In the genomic region with DNA sequence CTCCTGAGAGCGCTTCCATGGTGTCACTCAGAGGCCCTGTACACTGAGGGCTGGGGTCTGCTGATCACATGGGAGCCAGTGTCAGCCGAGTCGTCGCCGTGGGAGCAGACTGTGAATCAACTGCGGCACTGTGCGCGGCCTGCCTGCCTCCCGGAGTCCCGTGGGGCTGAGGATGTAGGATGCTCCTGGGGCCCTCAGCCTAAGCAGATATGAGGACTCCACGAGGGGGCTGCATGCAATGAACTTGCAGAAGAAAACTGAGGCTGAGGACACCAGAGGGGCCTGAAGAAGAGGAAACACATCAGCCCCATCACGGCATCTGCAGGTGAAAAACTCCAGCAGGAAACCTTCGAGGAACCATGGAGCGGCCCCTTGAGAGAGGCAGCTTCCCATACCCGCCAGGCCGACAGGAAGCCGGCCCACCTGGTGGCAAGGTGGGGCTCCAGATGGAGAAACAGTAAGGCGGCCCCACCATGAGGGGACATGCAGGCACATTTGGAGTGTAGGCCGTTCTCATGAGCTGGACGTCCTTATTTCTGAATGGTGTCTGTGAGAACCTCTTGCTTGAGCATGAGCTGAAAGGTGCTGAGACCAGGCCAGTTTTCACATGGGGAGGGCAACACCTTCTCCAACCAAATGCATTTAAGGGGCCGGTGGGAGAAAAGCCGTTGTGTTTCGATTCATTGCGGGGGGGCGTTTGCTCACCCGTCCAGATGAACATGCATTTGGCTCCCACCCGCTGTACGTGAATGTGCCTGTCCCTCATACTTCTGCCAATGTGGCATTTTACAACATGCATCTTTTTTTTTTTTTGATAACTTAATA, we compare ENCODE assay signal across 1 cellular context.
TF ChIP-seq lines count a peak whose summit lies in the region.

No MANE protein-coding gene starts in this region.

TF ChIP-seq in HepG2, 621 proteins besides CTCF, POLR2A, EP300 and RAD21 (continued from another document):
- TF ChIP-seq, protein P1, sequence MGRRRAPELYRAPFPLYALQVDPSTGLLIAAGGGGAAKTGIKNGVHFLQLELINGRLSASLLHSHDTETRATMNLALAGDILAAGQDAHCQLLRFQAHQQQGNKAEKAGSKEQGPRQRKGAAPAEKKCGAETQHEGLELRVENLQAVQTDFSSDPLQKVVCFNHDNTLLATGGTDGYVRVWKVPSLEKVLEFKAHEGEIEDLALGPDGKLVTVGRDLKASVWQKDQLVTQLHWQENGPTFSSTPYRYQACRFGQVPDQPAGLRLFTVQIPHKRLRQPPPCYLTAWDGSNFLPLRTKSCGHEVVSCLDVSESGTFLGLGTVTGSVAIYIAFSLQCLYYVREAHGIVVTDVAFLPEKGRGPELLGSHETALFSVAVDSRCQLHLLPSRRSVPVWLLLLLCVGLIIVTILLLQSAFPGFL (CRISPR knock-in tag; IDR thresholded peaks at IDR 0.05) = no peak
- TF ChIP-seq GZF1 (CRISPR knock-in tag; IDR thresholded peaks at IDR 0.05) (no peak), SNAPC4 (CRISPR knock-in tag; IDR thresholded peaks at IDR 0.05) (no peak), ZNF207 (IDR thresholded peaks at IDR 0.05; ENCODE audit: borderline replicate concordance) (no peak), KAT7 (CRISPR knock-in tag; IDR thresholded peaks at IDR 0.05; ENCODE audit: borderline replicate concordance) (no peak), SIX1 (CRISPR knock-in tag; IDR thresholded peaks at IDR 0.05; ENCODE audit: borderline replicate concordance) (no peak), TCF7L2 (IDR thresholded peaks at IDR 0.05; ENCODE audit: low read depth, low read length) (no peak)
- TF ChIP-seq, protein P2, sequence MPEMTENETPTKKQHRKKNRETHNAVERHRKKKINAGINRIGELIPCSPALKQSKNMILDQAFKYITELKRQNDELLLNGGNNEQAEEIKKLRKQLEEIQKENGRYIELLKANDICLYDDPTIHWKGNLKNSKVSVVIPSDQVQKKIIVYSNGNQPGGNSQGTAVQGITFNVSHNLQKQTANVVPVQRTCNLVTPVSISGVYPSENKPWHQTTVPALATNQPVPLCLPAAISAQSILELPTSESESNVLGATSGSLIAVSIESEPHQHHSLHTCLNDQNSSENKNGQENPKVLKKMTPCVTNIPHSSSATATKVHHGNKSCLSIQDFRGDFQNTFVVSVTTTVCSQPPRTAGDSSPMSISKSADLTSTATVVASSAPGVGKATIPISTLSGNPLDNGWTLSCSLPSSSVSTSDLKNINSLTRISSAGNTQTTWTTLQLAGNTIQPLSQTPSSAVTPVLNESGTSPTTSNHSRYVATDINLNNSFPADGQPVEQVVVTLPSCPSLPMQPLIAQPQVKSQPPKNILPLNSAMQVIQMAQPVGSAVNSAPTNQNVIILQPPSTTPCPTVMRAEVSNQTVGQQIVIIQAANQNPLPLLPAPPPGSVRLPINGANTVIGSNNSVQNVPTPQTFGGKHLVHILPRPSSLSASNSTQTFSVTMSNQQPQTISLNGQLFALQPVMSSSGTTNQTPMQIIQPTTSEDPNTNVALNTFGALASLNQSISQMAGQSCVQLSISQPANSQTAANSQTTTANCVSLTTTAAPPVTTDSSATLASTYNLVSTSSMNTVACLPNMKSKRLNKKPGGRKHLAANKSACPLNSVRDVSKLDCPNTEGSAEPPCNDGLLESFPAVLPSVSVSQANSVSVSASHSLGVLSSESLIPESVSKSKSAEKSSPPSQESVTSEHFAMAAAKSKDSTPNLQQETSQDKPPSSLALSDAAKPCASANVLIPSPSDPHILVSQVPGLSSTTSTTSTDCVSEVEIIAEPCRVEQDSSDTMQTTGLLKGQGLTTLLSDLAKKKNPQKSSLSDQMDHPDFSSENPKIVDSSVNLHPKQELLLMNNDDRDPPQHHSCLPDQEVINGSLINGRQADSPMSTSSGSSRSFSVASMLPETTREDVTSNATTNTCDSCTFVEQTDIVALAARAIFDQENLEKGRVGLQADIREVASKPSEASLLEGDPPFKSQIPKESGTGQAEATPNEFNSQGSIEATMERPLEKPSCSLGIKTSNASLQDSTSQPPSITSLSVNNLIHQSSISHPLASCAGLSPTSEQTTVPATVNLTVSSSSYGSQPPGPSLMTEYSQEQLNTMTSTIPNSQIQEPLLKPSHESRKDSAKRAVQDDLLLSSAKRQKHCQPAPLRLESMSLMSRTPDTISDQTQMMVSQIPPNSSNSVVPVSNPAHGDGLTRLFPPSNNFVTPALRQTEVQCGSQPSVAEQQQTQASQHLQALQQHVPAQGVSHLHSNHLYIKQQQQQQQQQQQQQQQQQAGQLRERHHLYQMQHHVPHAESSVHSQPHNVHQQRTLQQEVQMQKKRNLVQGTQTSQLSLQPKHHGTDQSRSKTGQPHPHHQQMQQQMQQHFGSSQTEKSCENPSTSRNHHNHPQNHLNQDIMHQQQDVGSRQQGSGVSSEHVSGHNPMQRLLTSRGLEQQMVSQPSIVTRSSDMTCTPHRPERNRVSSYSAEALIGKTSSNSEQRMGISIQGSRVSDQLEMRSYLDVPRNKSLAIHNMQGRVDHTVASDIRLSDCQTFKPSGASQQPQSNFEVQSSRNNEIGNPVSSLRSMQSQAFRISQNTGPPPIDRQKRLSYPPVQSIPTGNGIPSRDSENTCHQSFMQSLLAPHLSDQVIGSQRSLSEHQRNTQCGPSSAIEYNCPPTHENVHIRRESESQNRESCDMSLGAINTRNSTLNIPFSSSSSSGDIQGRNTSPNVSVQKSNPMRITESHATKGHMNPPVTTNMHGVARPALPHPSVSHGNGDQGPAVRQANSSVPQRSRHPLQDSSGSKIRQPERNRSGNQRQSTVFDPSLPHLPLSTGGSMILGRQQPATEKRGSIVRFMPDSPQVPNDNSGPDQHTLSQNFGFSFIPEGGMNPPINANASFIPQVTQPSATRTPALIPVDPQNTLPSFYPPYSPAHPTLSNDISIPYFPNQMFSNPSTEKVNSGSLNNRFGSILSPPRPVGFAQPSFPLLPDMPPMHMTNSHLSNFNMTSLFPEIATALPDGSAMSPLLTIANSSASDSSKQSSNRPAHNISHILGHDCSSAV (CRISPR knock-in tag; IDR thresholded peaks at IDR 0.05; ENCODE audit: borderline replicate concordance) = no peak
